Comparison of ENCODE assay signal across 16 cellular contexts in genomic region chr5:159917919-159918487, GRCh38. TPM values are rescaled to one million over a fixed set of nuclear protein-coding genes. Genes with fewer than 3 reads are reported as not detected.
DNase-seq lines count a peak whose midpoint lies in the region; ATAC-seq and TF ChIP-seq lines count a peak whose summit lies in the region.
"Had no signal": no experiment of that assay in that cellular context is flagged by ENCODE, and none has a peak within 500 bp of the region (broad histone marks: within the 10 kb centered on the region; RNA-seq: fewer than 3 reads in every experiment).

No MANE protein-coding gene starts in this region.

- H3K4me3 ChIP-seq in SK-N-SH (ENCODE audit: low read depth in 2 of 2, low read length in 1 of 2) (peak overlapping the region in 1 of 2 experiments; percentile 69; a peak in 2 of 4 replicates), epithelial cell of esophagus (ENCODE audit: low read length) (no peak overlapping the region), mesenchymal stem cell (ENCODE audit: insufficient read depth in 1 of 2, low read depth in 1 of 2, low read length in 2 of 2) (no peak overlapping the region), thoracic aorta (peak overlapping the region; percentile 73)

- H3K79me1 ChIP-seq in mesenchymal stem cell (replicated peaks; ENCODE audit: low read length, poor library complexity, severe bottlenecking): no peaks in the 10 kb centered on the region

- no peaks in the 10 kb centered on the region for H4K20me1 ChIP-seq in SK-N-SH (ENCODE audit: insufficient read depth)

- H3K36me3 Mint-ChIP-seq in MCF 10A (ENCODE audit: insufficient read depth, unreplicated experiment): no peaks in the 10 kb centered on the region
- H3K36me3 Mint-ChIP-seq: activated naive CD8-positive, alpha-beta T cell treated with anti-CD3 and anti-CD28 coated beads, Interleukin-2, amount 10 ng/mL, durations not matched to agents 7 days and 5 days; CD8-positive, alpha-beta memory T cell had no signal

- peaks cover 13% of the 10 kb centered on the region for H3F3A ChIP-seq in SK-N-SH (replicated peaks; ENCODE audit: insufficient read depth)

- H3K27ac ChIP-seq in SK-N-SH (ENCODE audit: low read depth in 2 of 2, low read length in 1 of 2): no peak overlapping the region
- peak overlapping the region; percentile 15 for H3K27ac ChIP-seq in mesenchymal stem cell (ENCODE audit: low read length, poor library complexity, severe bottlenecking)
- peak overlapping the region; percentile 89 to 93 for H3K27ac ChIP-seq in thoracic aorta
- H3K27ac ChIP-seq: 22Rv1, esophagus muscularis mucosa had no signal

- peaks cover 25% of the 10 kb centered on the region for H3K4me1 Mint-ChIP-seq in MCF 10A (ENCODE audit: insufficient read depth, unreplicated experiment)

- no peak for TF ChIP-seq RAD21 in SK-N-SH (IDR thresholded peaks at IDR 0.05; ENCODE audit: low read length)

- H3K4ac ChIP-seq in mesenchymal stem cell (ENCODE audit: low read depth in 1 of 2, low read length in 2 of 2): no peak overlapping the region

- no peaks in the 10 kb centered on the region for H3K9me3 ChIP-seq in SK-N-SH
- H3K9me3 ChIP-seq in mesenchymal stem cell (ENCODE audit: control insufficient read depth, low read length): no peaks in the 10 kb centered on the region
- no peaks in the 10 kb centered on the region for H3K9me3 ChIP-seq in thoracic aorta
- H3K9me3 ChIP-seq: esophagus muscularis mucosa had no signal

- no peak for TF ChIP-seq EP300 in SK-N-SH (IDR thresholded peaks at IDR 0.05; ENCODE audit: borderline replicate concordance in 1 of 2, low read depth in 1 of 2, low read length in 1 of 2)

- no peak overlapping the region for H3K23ac ChIP-seq in mesenchymal stem cell (ENCODE audit: low read length in 2 of 2)

- H3K27ac Mint-ChIP-seq in MCF 10A (ENCODE audit: low read depth, unreplicated experiment): no peak overlapping the region
- H3K27ac Mint-ChIP-seq: activated naive CD8-positive, alpha-beta T cell treated with anti-CD3 and anti-CD28 coated beads, Interleukin-2, amount 10 ng/mL, durations not matched to agents 7 days and 5 days had no signal

- no peaks in the 10 kb centered on the region for H3K27me3 Mint-ChIP-seq in MCF 10A (ENCODE audit: insufficient read depth, unreplicated experiment)

- no TSS peak for BruUV-seq in MCF 10A (replicated peaks; lab: Mats Ljungman, UMichigan)

- H3K36me3 ChIP-seq in SK-N-SH (replicated peaks in 1 of 2; ENCODE audit: control insufficient read depth in 1 of 2, insufficient read depth in 2 of 2, low read length in 1 of 2) (no peaks in the 10 kb centered on the region), mesenchymal stem cell (ENCODE audit: control insufficient read depth in 1 of 2, insufficient read depth in 2 of 2, low read depth in 1 of 2, low read length in 2 of 2) (no peaks in the 10 kb centered on the region), thoracic aorta (no peaks in the 10 kb centered on the region)
- H3K36me3 ChIP-seq: esophagus muscularis mucosa had no signal

- H3K9me2 ChIP-seq in SK-N-SH: no peaks in the 10 kb centered on the region

- H4K8ac ChIP-seq in mesenchymal stem cell (ENCODE audit: low read length): no peak overlapping the region

- no peak for DNase-seq in SK-N-SH
- DNase-seq in epithelial cell of esophagus (ENCODE audit: low read depth): peak; percentile 51
- DNase-seq in mesenchymal stem cell: no peak
- no peak for DNase-seq in thoracic aorta (ENCODE audit: low spot score)
- DNase-seq in MCF 10A (ENCODE audit: unreplicated experiment): no peak
- DNase-seq in sciatic nerve (ENCODE audit: low spot score): no peak
- DNase-seq: activated naive CD8-positive, alpha-beta T cell treated with anti-CD3 and anti-CD28 coated beads, Interleukin-2, amount 10 ng/mL, durations not matched to agents 7 days and 5 days; CD8-positive, alpha-beta memory T cell; Karpas-422; NCI-H510A treated with DMSO at 0.1 percent for 48 hours; stimulated activated CD4-positive, alpha-beta T cell treated with anti-CD3 and anti-CD28 coated beads, Interleukin-1b, Interleukin-23, amount 100 ng/mL, for 48 hours; stimulated activated CD8-positive, alpha-beta memory T cell treated with anti-CD3 and anti-CD28 coated beads, Interleukin-4, amount 100 ng/mL, for 48 hours had no signal

- CTCF ChIA-PET in SK-N-SH (lab: Yijun Ruan, JAX) (interaction anchor here (1.4 to 1.5 kb wide), 3 partner anchors 10 to 70 kb away, joined by 3 to 6 read pairs (median 3); no protein-coding TSS in a partner anchor), MCF 10A (lab: Yijun Ruan, JAX) (interaction anchor here (0.6 to 3.8 kb wide), 12 partner anchors 10 to 585 kb away, joined by 3 to 21 read pairs (median 4); no protein-coding TSS in a partner anchor)

- H2BK5ac ChIP-seq in mesenchymal stem cell (ENCODE audit: low read depth, low read length, poor library complexity, severe bottlenecking): no peak overlapping the region

- no peaks in the 10 kb centered on the region for H3K27me3 ChIP-seq in SK-N-SH (ENCODE audit: insufficient read depth)
- peaks cover 0 to 82% of the 10 kb centered on the region in 2 experiments for H3K27me3 ChIP-seq in mesenchymal stem cell (ENCODE audit: control insufficient read depth in 1 of 2, insufficient read depth in 1 of 2, low read length in 2 of 2)
- no peaks in the 10 kb centered on the region for H3K27me3 ChIP-seq in thoracic aorta (replicated peaks; ENCODE audit: insufficient read depth)

- intact Hi-C loops in MCF 10A (cut with micrococcal nuclease) (loop anchor here (5.0 kb wide), 1 partner anchor 69 kb away; no protein-coding TSS in a partner anchor), sciatic nerve (cut with DNase I) (no loop called here)

- H3K79me2 ChIP-seq in SK-N-SH (ENCODE audit: insufficient read depth): peaks cover 47% of the 10 kb centered on the region; the same call in 1 of the 2 replicates

- ATAC-seq in SK-N-SH treated with all-trans-retinoic acid at 6 μM for 48 hours (no peak), thoracic aorta (ENCODE audit: insufficient number of reproducible peaks, low FRiP score, low read depth) (no peak), sciatic nerve (no peak), HG03571 (IDR thresholded peaks at IDR 0.05; ENCODE audit: unreplicated experiment) (no peak)

- H2AFZ ChIP-seq in SK-N-SH (ENCODE audit: low read depth): no peak overlapping the region
- H2AFZ ChIP-seq in mesenchymal stem cell (ENCODE audit: low read depth, low read length): no peak overlapping the region

- no peak overlapping the region for H2BK12ac ChIP-seq in mesenchymal stem cell (ENCODE audit: low read length in 2 of 2)

- H2BK15ac ChIP-seq in mesenchymal stem cell (ENCODE audit: low read depth, poor library complexity, severe bottlenecking): no peak overlapping the region

- H2BK120ac ChIP-seq in mesenchymal stem cell (ENCODE audit: low read depth, low read length): no peak overlapping the region

- H3K9ac ChIP-seq in SK-N-SH (no peak overlapping the region), mesenchymal stem cell (ENCODE audit: low read length) (no peak overlapping the region)

- H3K4me3 Mint-ChIP-seq in MCF 10A (ENCODE audit: unreplicated experiment): no peak overlapping the region

- no peak overlapping the region for H3K14ac ChIP-seq in mesenchymal stem cell (ENCODE audit: low read length in 2 of 2)

- H3K18ac ChIP-seq in mesenchymal stem cell (ENCODE audit: low read depth in 1 of 2, low read length in 2 of 2): no peak overlapping the region

- H3K9me3 Mint-ChIP-seq in MCF 10A (ENCODE audit: unreplicated experiment): no peaks in the 10 kb centered on the region
- H3K9me3 Mint-ChIP-seq: activated naive CD8-positive, alpha-beta T cell treated with anti-CD3 and anti-CD28 coated beads, Interleukin-2, amount 10 ng/mL, durations not matched to agents 7 days and 5 days; CD8-positive, alpha-beta memory T cell had no signal

- H3K4me2 ChIP-seq in SK-N-SH: peak overlapping the region; percentile 80
- H3K4me2 ChIP-seq in mesenchymal stem cell (ENCODE audit: low read length, poor library complexity, severe bottlenecking): peak overlapping the region; percentile 79

- 80% methylated on average over 14 of the region's 14 CpGs for WGBS in SK-N-SH (ENCODE audit: low lambda C conversion rate)
- WGBS in mesenchymal stem cell: 92% methylated on average over 12 of the region's 14 CpGs

- POLR2A ChIA-PET in SK-N-SH (lab: Yijun Ruan, JAX) (interaction anchor here (0.6 kb wide), 1 partner anchor 472 kb away, joined by 3 read pairs; no protein-coding TSS in a partner anchor), MCF 10A (lab: Yijun Ruan, JAX) (interaction anchor here (0.7 to 1.5 kb wide), 4 partner anchors 10 to 91 kb away, joined by 3 to 4 read pairs (median 3); partner anchors contain the start of gene TTC1)

- H4K91ac ChIP-seq in mesenchymal stem cell (ENCODE audit: low read length): no peak overlapping the region

- TF ChIP-seq CTCF in SK-N-SH (IDR thresholded peaks at IDR 0.05) (no peak), epithelial cell of esophagus (IDR thresholded peaks at IDR 0.05; ENCODE audit: insufficient read depth, low read depth, low read length, missing control alignments) (no peak), thoracic aorta (IDR thresholded peaks at IDR 0.05) (no peak), MCF 10A (IDR thresholded peaks at IDR 0.05; ENCODE audit: unreplicated experiment) (no peak)

- peaks cover 6 to 25% of the 10 kb centered on the region in 2 experiments; a peak in 2 of 4 replicates for H3K4me1 ChIP-seq in SK-N-SH (ENCODE audit: control insufficient read depth in 1 of 2, insufficient read depth in 2 of 2, low read depth in 1 of 2, low read length in 1 of 2)
- peaks cover 22% of the 10 kb centered on the region for H3K4me1 ChIP-seq in mesenchymal stem cell (ENCODE audit: control insufficient read depth, insufficient read depth, low read depth, low read length)
- H3K4me1 ChIP-seq in thoracic aorta (ENCODE audit: control insufficient read depth in 1 of 2, low read depth in 2 of 2): peaks cover 11 to 70% of the 10 kb centered on the region in 2 donors

- no peak overlapping the region for H2AK5ac ChIP-seq in mesenchymal stem cell (ENCODE audit: low read length, severe bottlenecking)

TF ChIP-seq in SK-N-SH, 30 proteins besides CTCF, POLR2A, EP300 and RAD21 (continues in another document):
- TF ChIP-seq YY1 (IDR thresholded peaks at IDR 0.05; ENCODE audit: low read depth): no peak

TF ChIP-seq in SK-N-SH treated with all-trans-retinoic acid at 6 μM for 48 hours, 23 proteins besides CTCF, POLR2A, EP300 and RAD21 (continues in another document):
- TF ChIP-seq ZFP3 (CRISPR knock-in tag; IDR thresholded peaks at IDR 0.05) (no peak), ZNF70 (CRISPR knock-in tag; IDR thresholded peaks at IDR 0.05) (no peak)

RNA-seq across cellular contexts. Expression of gene ADRA1B, which starts 1.7 kb away (rescaled TPM):
- polyA plus RNA-seq in SK-N-SH (2012; rRNA removed): 1.9 and 2.2 TPM in 2 replicates
- polyA plus RNA-seq in SK-N-SH (2012; cell fraction: cytosol; rRNA removed): 0.91 and 2.0 TPM in 2 replicates
- polyA plus RNA-seq in SK-N-SH (2012; cell fraction: nucleus; rRNA removed): 1.2 and 2.4 TPM in 2 replicates
- polyA plus RNA-seq in mesenchymal stem cell (2013, experiment 1 of 2): 0.80 TPM
- 0.70 TPM for polyA plus RNA-seq in mesenchymal stem cell (2013, experiment 2 of 2)
- total RNA-seq in thoracic aorta (10 to 100 TPM; 14.8 to 53.3 TPM), MCF 10A (2022) (0.14 TPM in 1 of 2 replicates, not detected in the other), sciatic nerve (1.6 TPM)
- total RNA-seq: activated naive CD8-positive, alpha-beta T cell treated with anti-CD3 and anti-CD28 coated beads, Interleukin-2, amount 10 ng/mL, durations not matched to agents 7 days and 5 days; CD8-positive, alpha-beta memory T cell had no signal
- polyA plus RNA-seq: CD8-positive, alpha-beta memory T cell had no signal

Comparison
In these comparisons a context has a peak if more than half of its experiments do, and no peak if none do; other contexts are left out.
1. H3K27ac ChIP-seq: peak in mesenchymal stem cell (single experiment) and thoracic aorta (2 of 2); none in SK-N-SH (0 of 2).